Comparison of ENCODE assay signal across 19 cellular contexts in the genomic region with DNA sequence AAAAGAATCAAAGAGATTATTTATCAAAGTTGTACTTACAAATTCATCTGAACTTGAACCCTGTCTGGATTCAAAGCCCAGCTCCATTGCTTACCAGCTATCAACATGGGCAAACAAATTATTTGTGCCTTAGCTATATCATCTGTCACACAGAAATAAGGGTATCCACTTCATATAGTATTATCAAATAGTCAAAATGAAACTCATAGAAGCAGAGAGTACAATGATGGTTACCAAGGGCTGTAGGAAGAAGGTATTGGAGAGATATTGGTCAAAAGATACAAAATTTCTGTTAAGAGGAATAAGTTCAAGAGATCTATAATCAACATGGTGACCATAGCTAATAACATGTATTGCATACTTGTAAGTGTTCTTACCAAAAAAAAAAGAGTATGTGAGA.
DNase-seq lines count a peak whose midpoint lies in the region; ATAC-seq and TF ChIP-seq lines count a peak whose summit lies in the region.
"Had no signal": no experiment of that assay in that cellular context is flagged by ENCODE, and none has a peak within 500 bp of the region (broad histone marks: within the 10 kb centered on the region; RNA-seq: fewer than 3 reads in every experiment).

No MANE protein-coding gene starts in this region.

- in situ Hi-C loops in mammary epithelial cell (cut with MboI; ENCODE audit: low sequenced_read_pairs in 2 of 2) = no loop called here

- H3K9me3 Mint-ChIP-seq in MCF 10A (ENCODE audit: unreplicated experiment) = no peaks in the 10 kb centered on the region
- H3K9me3 Mint-ChIP-seq in CD4-positive, alpha-beta memory T cell = no peaks in the 10 kb centered on the region
- H3K9me3 Mint-ChIP-seq: CD4-positive, CD25-positive, alpha-beta regulatory T cell; CD8-positive, alpha-beta memory T cell had no signal

- H2AFZ ChIP-seq in mammary epithelial cell (ENCODE audit: low read depth, low read length) = no peak overlapping the region

- intact Hi-C loops in MCF 10A (cut with micrococcal nuclease) = no loop called here
- intact Hi-C loops in breast epithelium (cut with DNase I; ENCODE audit: low total_unique reads) = no loop called here
- intact Hi-C loops in mammary epithelial cell (cut with micrococcal nuclease) = no loop called here
- intact Hi-C loops in CD4-positive, alpha-beta memory T cell (cut with micrococcal nuclease) = no loop called here

- POLR2A ChIA-PET in MCF 10A (lab: Yijun Ruan, JAX) = interaction anchor here (0.5 to 7.2 kb wide), 12 partner anchors 13 to 818 kb away, joined by 3 to 103 read pairs (median 4); no protein-coding TSS in a partner anchor
- POLR2A ChIA-PET in CD4-positive, alpha-beta memory T cell (lab: Charles Lee; ENCODE audit: partially characterized antibody) = no interaction called here

- CTCF ChIA-PET in MCF 10A (lab: Yijun Ruan, JAX) = interaction anchor here (0.6 to 2.8 kb wide), 4 partner anchors 30 to 96 kb away, joined by 3 to 10 read pairs (median 6); no protein-coding TSS in a partner anchor
- CTCF ChIA-PET in mammary epithelial cell (lab: Charles Lee; ENCODE audit: low non-redundant PET) = no interaction called here
- CTCF ChIA-PET in CD4-positive, alpha-beta memory T cell (lab: Charles Lee; ENCODE audit: partially characterized antibody) = interaction anchor here (0.9 to 1.0 kb wide), 2 partner anchors 78 to 97 kb away, joined by 3 read pairs; no protein-coding TSS in a partner anchor

- no peaks in the 10 kb centered on the region for H3K36me3 Mint-ChIP-seq in MCF 10A (ENCODE audit: insufficient read depth, unreplicated experiment)
- H3K36me3 Mint-ChIP-seq in CD4-positive, alpha-beta memory T cell = no peaks in the 10 kb centered on the region
- H3K36me3 Mint-ChIP-seq: CD4-positive, CD25-positive, alpha-beta regulatory T cell; CD8-positive, alpha-beta memory T cell had no signal

- no peak overlapping the region for H3K4me3 Mint-ChIP-seq in MCF 10A (ENCODE audit: unreplicated experiment)
- no peak overlapping the region for H3K4me3 Mint-ChIP-seq in CD4-positive, alpha-beta memory T cell
- H3K4me3 Mint-ChIP-seq: B cell; CD4-positive, CD25-positive, alpha-beta regulatory T cell; CD8-positive, alpha-beta memory T cell had no signal

- no peak overlapping the region for H3K4me3 ChIP-seq in breast epithelium
- no peak overlapping the region for H3K4me3 ChIP-seq in mammary epithelial cell (replicated peaks in 1 of 3; ENCODE audit: insufficient read depth in 1 of 3, low read depth in 2 of 3, low read length in 3 of 3)
- no peak overlapping the region for H3K4me3 ChIP-seq in CD4-positive, alpha-beta memory T cell (ENCODE audit: low read length in 2 of 2)
- H3K4me3 ChIP-seq: BLaER1, HAP-1 had no signal

- no TSS peak for BruUV-seq in MCF 10A (replicated peaks; lab: Mats Ljungman, UMichigan)
- BruUV-seq in mammary epithelial cell (replicated peaks; lab: Mats Ljungman, UMichigan) = TSS peak; percentile 91

- H3K9ac ChIP-seq in mammary epithelial cell (ENCODE audit: insufficient read depth, low read length) = no peak overlapping the region
- H3K9ac ChIP-seq: BLaER1 had no signal

- H3K79me2 ChIP-seq in mammary epithelial cell (ENCODE audit: insufficient read depth, low read length) = peaks cover 97% of the 10 kb centered on the region

- no peak for ATAC-seq in foreskin keratinocyte

- H3K9me3 ChIP-seq in breast epithelium (no peaks in the 10 kb centered on the region), mammary epithelial cell (replicated peaks; ENCODE audit: insufficient read depth, low read length) (no peaks in the 10 kb centered on the region)
- H3K9me3 ChIP-seq in CD4-positive, alpha-beta memory T cell (ENCODE audit: control insufficient read depth in 1 of 2, low read length in 2 of 2) = no peaks in the 10 kb centered on the region
- H3K9me3 ChIP-seq: BLaER1, HAP-1 had no signal

- DNase-seq in MCF 10A (ENCODE audit: unreplicated experiment) = no peak
- no peak for DNase-seq in breast epithelium (ENCODE audit: low spot score in 2 of 2)
- DNase-seq in mammary epithelial cell = no peak
- no peak for DNase-seq in foreskin keratinocyte
- no peak for DNase-seq in glomerular visceral epithelial cell (ENCODE audit: extremely low spot score)
- no peak for DNase-seq in SIG-M5 (lab: John Stamatoyannopoulos, UW)
- no peak for DNase-seq in CD4-positive, alpha-beta memory T cell
- DNase-seq: CD4-positive, CD25-positive, alpha-beta regulatory T cell; CD8-positive, alpha-beta memory T cell; DMS 273 treated with DMSO at 0.1 percent for 48 hours; DMS79; EL; GDM1; GOT3 had no signal

- dilution Hi-C loops in mammary epithelial cell (cut with HindIII; ENCODE audit: low sequenced_read_pairs) = no loop called here

- H3K4me2 ChIP-seq in mammary epithelial cell (ENCODE audit: insufficient read depth, low read depth, low read length) = peak overlapping the region; percentile 68
- H3K4me2 ChIP-seq: BLaER1 had no signal

- no peaks in the 10 kb centered on the region for H3K27me3 Mint-ChIP-seq in MCF 10A (ENCODE audit: insufficient read depth, unreplicated experiment)
- H3K27me3 Mint-ChIP-seq in CD4-positive, alpha-beta memory T cell = no peaks in the 10 kb centered on the region

- TF ChIP-seq POLR2A in breast epithelium (IDR thresholded peaks at IDR 0.05) = no peak

- H3K27ac ChIP-seq in breast epithelium (no peak overlapping the region), mammary epithelial cell (ENCODE audit: insufficient read depth, low read depth, low read length) (peak overlapping the region; percentile 96), foreskin keratinocyte (peak overlapping the region; percentile 82)
- H3K27ac ChIP-seq in CD4-positive, alpha-beta memory T cell (ENCODE audit: low read depth, low read length) = no peak overlapping the region
- H3K27ac ChIP-seq: 22Rv1, BLaER1, C4-2B had no signal

- H3K4me1 ChIP-seq in breast epithelium (no peaks in the 10 kb centered on the region), mammary epithelial cell (ENCODE audit: insufficient read depth, low read length) (peaks cover 48% of the 10 kb centered on the region), foreskin keratinocyte (peaks cover 44% of the 10 kb centered on the region)
- no peaks in the 10 kb centered on the region for H3K4me1 ChIP-seq in CD4-positive, alpha-beta memory T cell (ENCODE audit: insufficient read depth, low read length)
- H3K4me1 ChIP-seq: BLaER1 had no signal

- H4K20me1 ChIP-seq in mammary epithelial cell (ENCODE audit: insufficient read depth, low read length) = no peaks in the 10 kb centered on the region
- H4K20me1 ChIP-seq: BLaER1 had no signal

- H3K36me3 ChIP-seq in breast epithelium (no peaks in the 10 kb centered on the region), mammary epithelial cell (ENCODE audit: insufficient read depth, low read length) (no peaks in the 10 kb centered on the region)
- no peaks in the 10 kb centered on the region for H3K36me3 ChIP-seq in CD4-positive, alpha-beta memory T cell (ENCODE audit: insufficient read depth, low read length)
- H3K36me3 ChIP-seq: BLaER1, HAP-1 had no signal

- no peaks in the 10 kb centered on the region for H3K27me3 ChIP-seq in breast epithelium
- H3K27me3 ChIP-seq in mammary epithelial cell (ENCODE audit: insufficient read depth, low read length) = no peaks in the 10 kb centered on the region
- no peaks in the 10 kb centered on the region for H3K27me3 ChIP-seq in foreskin keratinocyte
- no peaks in the 10 kb centered on the region for H3K27me3 ChIP-seq in CD4-positive, alpha-beta memory T cell (ENCODE audit: insufficient read depth, low read length)
- H3K27me3 ChIP-seq: BLaER1 had no signal

- peak overlapping the region; percentile 49 for H3K27ac Mint-ChIP-seq in MCF 10A (ENCODE audit: low read depth, unreplicated experiment)
- no peak overlapping the region for H3K27ac Mint-ChIP-seq in CD4-positive, alpha-beta memory T cell
- H3K27ac Mint-ChIP-seq: B cell; CD4-positive, CD25-positive, alpha-beta regulatory T cell; CD8-positive, alpha-beta memory T cell had no signal

- TF ChIP-seq CTCF in MCF 10A (IDR thresholded peaks at IDR 0.05; ENCODE audit: unreplicated experiment) (no peak), breast epithelium (IDR thresholded peaks at IDR 0.05) (no peak), mammary epithelial cell (conservative IDR thresholded peaks at IDR 0.05 in 1 of 2, IDR thresholded peaks at IDR 0.05 in 1 of 2; ENCODE audit: extremely low read depth in 1 of 2, insufficient read depth in 1 of 2, low read depth in 1 of 2, low read length in 2 of 2) (no peak), foreskin keratinocyte (conservative IDR thresholded peaks at IDR 0.05) (no peak)

- peaks cover 12% of the 10 kb centered on the region for H3K4me1 Mint-ChIP-seq in MCF 10A (ENCODE audit: insufficient read depth, unreplicated experiment)
- H3K4me1 Mint-ChIP-seq in CD4-positive, alpha-beta memory T cell = no peaks in the 10 kb centered on the region
- H3K4me1 Mint-ChIP-seq: B cell; CD4-positive, CD25-positive, alpha-beta regulatory T cell; CD8-positive, alpha-beta memory T cell had no signal

Comparison
In these comparisons a context has a peak if more than half of its experiments do, and no peak if none do; other contexts are left out.
1. H3K27ac ChIP-seq: peak in mammary epithelial cell (single experiment) and foreskin keratinocyte (single experiment); none in breast epithelium (0 of 2) and CD4-positive, alpha-beta memory T cell (single experiment).